Comparison of ENCODE assay signal across 9 cellular contexts in the genomic region with DNA sequence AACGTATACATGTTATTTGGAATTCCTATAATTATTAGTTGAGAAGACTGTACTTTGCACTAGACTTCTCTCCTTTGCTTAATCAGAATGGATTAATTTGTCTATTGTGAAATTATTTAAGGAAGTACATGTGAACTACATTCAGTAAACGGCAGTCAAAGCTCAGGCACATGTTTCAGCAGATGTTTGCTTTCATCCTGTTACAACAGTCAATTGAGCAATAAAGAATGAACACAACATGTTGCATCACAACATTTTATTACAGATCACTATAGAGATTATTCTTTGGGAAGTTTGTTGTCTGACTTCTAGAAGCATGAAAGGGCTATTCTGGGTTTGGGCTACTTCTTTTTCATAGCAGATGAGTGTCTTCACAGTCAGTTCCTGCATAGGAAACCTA. TPM values are rescaled to one million over a fixed set of nuclear protein-coding genes. Genes with fewer than 3 reads are reported as not detected.
DNase-seq lines count a peak whose midpoint lies in the region; ATAC-seq and TF ChIP-seq lines count a peak whose summit lies in the region.
"Had no signal": no experiment of that assay in that cellular context is flagged by ENCODE, and none has a peak within 500 bp of the region (broad histone marks: within the 10 kb centered on the region; RNA-seq: fewer than 3 reads in every experiment).

No MANE protein-coding gene starts in this region.

- 69% methylated on average over 2 of the region's 2 CpGs for WGBS in SK-N-SH (ENCODE audit: low lambda C conversion rate)

- intact Hi-C loops in activated CD4-positive, alpha-beta memory T cell treated with anti-CD3 and anti-CD28 coated beads for 36 hours (cut with micrococcal nuclease): no loop called here

- POLR2A ChIA-PET in activated CD4-positive, alpha-beta memory T cell treated with anti-CD3 and anti-CD28 coated beads for 36 hours (lab: Charles Lee): interaction anchor here (0.9 to 1.4 kb wide), 2 partner anchors 17 to 32 kb away, joined by 3 read pairs; no protein-coding TSS in a partner anchor
- POLR2A ChIA-PET in SK-N-SH (lab: Yijun Ruan, JAX): no interaction called here

- no peaks in the 10 kb centered on the region for H3K27me3 ChIP-seq in ACC112 (ENCODE audit: insufficient read depth, low read length)
- H3K27me3 ChIP-seq in HL-60 (ENCODE audit: insufficient read depth, poor library complexity, severe bottlenecking): no peaks in the 10 kb centered on the region
- H3K27me3 ChIP-seq in SK-N-SH (ENCODE audit: insufficient read depth): no peaks in the 10 kb centered on the region

- no peaks in the 10 kb centered on the region for H4K20me1 ChIP-seq in SK-N-SH (ENCODE audit: insufficient read depth)

- CTCF ChIA-PET in activated CD4-positive, alpha-beta memory T cell treated with anti-CD3 and anti-CD28 coated beads for 36 hours (lab: Charles Lee): interaction anchor here (0.9 to 1.3 kb wide), 2 partner anchors 11 to 32 kb away, joined by 3 to 9 read pairs; no protein-coding TSS in a partner anchor
- CTCF ChIA-PET in SK-N-SH (lab: Yijun Ruan, JAX): interaction anchor here (1.2 to 1.5 kb wide), 3 partner anchors 19 to 158 kb away, joined by 3 read pairs; partner anchors contain the start of genes CCPG1 and PIERCE2

- H2AFZ ChIP-seq in ACC112 (ENCODE audit: low read length, unreplicated experiment) (no peak overlapping the region), SK-N-SH (ENCODE audit: low read depth) (no peak overlapping the region)

- peak overlapping the region; percentile 40 for H3K27ac ChIP-seq in ACC112 (ENCODE audit: low read depth, low read length)
- peak overlapping the region; percentile 94 for H3K27ac ChIP-seq in HL-60 (replicated peaks)
- no peak overlapping the region for H3K27ac ChIP-seq in SK-N-SH (ENCODE audit: low read depth in 2 of 2, low read length in 1 of 2)

- no peaks in the 10 kb centered on the region for H3K27me3 Mint-ChIP-seq in activated CD4-positive, alpha-beta memory T cell treated with anti-CD3 and anti-CD28 coated beads for 36 hours

- H3K4me1 ChIP-seq in ACC112 (ENCODE audit: control insufficient read depth, insufficient read depth, low read length, unreplicated experiment): peaks cover 34% of the 10 kb centered on the region
- no peaks in the 10 kb centered on the region; a peak in 1 of 4 replicates for H3K4me1 ChIP-seq in SK-N-SH (ENCODE audit: control insufficient read depth in 1 of 2, insufficient read depth in 2 of 2, low read depth in 1 of 2, low read length in 1 of 2)

- ATAC-seq in HG02798 (IDR thresholded peaks at IDR 0.05; ENCODE audit: poor library complexity, unreplicated experiment): no peak

- no peaks in the 10 kb centered on the region for H3K36me3 ChIP-seq in ACC112 (ENCODE audit: insufficient read depth, low read length)
- H3K36me3 ChIP-seq in SK-N-SH (replicated peaks in 1 of 2; ENCODE audit: control insufficient read depth in 1 of 2, insufficient read depth in 2 of 2, low read length in 1 of 2): no peaks in the 10 kb centered on the region

- H3K9me3 ChIP-seq in SK-N-SH: no peaks in the 10 kb centered on the region

- H3K79me2 ChIP-seq in ACC112 (ENCODE audit: control insufficient read depth, insufficient read depth, low read length, unreplicated experiment): peaks cover 6% of the 10 kb centered on the region
- H3K79me2 ChIP-seq in SK-N-SH (ENCODE audit: insufficient read depth): no peaks in the 10 kb centered on the region

- H3K9me3 Mint-ChIP-seq in activated CD4-positive, alpha-beta memory T cell treated with anti-CD3 and anti-CD28 coated beads for 36 hours: no peaks in the 10 kb centered on the region

- no peak for TF ChIP-seq EP300 in SK-N-SH (IDR thresholded peaks at IDR 0.05; ENCODE audit: borderline replicate concordance in 1 of 2, low read depth in 1 of 2, low read length in 1 of 2)

- H3K4me3 Mint-ChIP-seq in activated CD4-positive, alpha-beta memory T cell treated with anti-CD3 and anti-CD28 coated beads for 36 hours: no peak overlapping the region

- H3K4me3 ChIP-seq in ACC112 (ENCODE audit: low read depth, low read length): no peak overlapping the region
- no peak overlapping the region for H3K4me3 ChIP-seq in HL-60 (replicated peaks; ENCODE audit: insufficient read depth, low read length)
- no peak overlapping the region for H3K4me3 ChIP-seq in SK-N-SH (ENCODE audit: low read depth in 2 of 2, low read length in 1 of 2)

- H3K36me3 Mint-ChIP-seq in activated CD4-positive, alpha-beta memory T cell treated with anti-CD3 and anti-CD28 coated beads for 36 hours: peaks cover 39% of the 10 kb centered on the region

- TF ChIP-seq RAD21 in SK-N-SH (IDR thresholded peaks at IDR 0.05; ENCODE audit: low read length): no peak

- DNase-seq in HL-60 (ENCODE audit: low read depth in 1 of 2, low spot score in 1 of 2) (peak; percentile 85 to 97), iris pigment epithelial cell (ENCODE audit: low read depth) (peak; percentile 95), NCI-H187 (lab: John Stamatoyannopoulos, UW) (no peak), T1000 (lab: John Stamatoyannopoulos, UW) (no peak), SK-N-SH (no peak)
- no peak for DNase-seq in activated CD4-positive, alpha-beta memory T cell treated with anti-CD3 and anti-CD28 coated beads for 36 hours
- DNase-seq: DND-41 had no signal

- no peaks in the 10 kb centered on the region for H3K9me2 ChIP-seq in SK-N-SH

- H3K9ac ChIP-seq in SK-N-SH: no peak overlapping the region

- H3K4me1 Mint-ChIP-seq in activated CD4-positive, alpha-beta memory T cell treated with anti-CD3 and anti-CD28 coated beads for 36 hours (ENCODE audit: low read depth): peaks cover 75% of the 10 kb centered on the region

- H3F3A ChIP-seq in SK-N-SH (replicated peaks; ENCODE audit: insufficient read depth): peaks cover 4% of the 10 kb centered on the region

- TF ChIP-seq CTCF in HL-60 (IDR thresholded peaks at IDR 0.05; ENCODE audit: insufficient read depth, low read length): no peak
- TF ChIP-seq CTCF in SK-N-SH (IDR thresholded peaks at IDR 0.05): no peak

- no peak overlapping the region for H3K4me2 ChIP-seq in SK-N-SH

- H3K27ac Mint-ChIP-seq in activated CD4-positive, alpha-beta memory T cell treated with anti-CD3 and anti-CD28 coated beads for 36 hours: peak overlapping the region; percentile 54

TF ChIP-seq in SK-N-SH, 30 proteins besides CTCF, POLR2A, EP300 and RAD21 (continues in another document):
- TF ChIP-seq USF1 (IDR thresholded peaks at IDR 0.05; ENCODE audit: borderline replicate concordance, low read depth): no peak
- TF ChIP-seq, protein P1, sequence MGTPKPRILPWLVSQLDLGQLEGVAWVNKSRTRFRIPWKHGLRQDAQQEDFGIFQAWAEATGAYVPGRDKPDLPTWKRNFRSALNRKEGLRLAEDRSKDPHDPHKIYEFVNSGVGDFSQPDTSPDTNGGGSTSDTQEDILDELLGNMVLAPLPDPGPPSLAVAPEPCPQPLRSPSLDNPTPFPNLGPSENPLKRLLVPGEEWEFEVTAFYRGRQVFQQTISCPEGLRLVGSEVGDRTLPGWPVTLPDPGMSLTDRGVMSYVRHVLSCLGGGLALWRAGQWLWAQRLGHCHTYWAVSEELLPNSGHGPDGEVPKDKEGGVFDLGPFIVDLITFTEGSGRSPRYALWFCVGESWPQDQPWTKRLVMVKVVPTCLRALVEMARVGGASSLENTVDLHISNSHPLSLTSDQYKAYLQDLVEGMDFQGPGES (IDR thresholded peaks at IDR 0.05; ENCODE audit: low read depth, low read length): no peak
- no peak for TF ChIP-seq FOSL2 (IDR thresholded peaks at IDR 0.05; ENCODE audit: borderline replicate concordance, low read depth)
- no peak for TF ChIP-seq JUND (IDR thresholded peaks at IDR 0.05)
- no peak for TF ChIP-seq SMC3 (IDR thresholded peaks at IDR 0.05; ENCODE audit: low read depth, low read length)
- TF ChIP-seq RFX5 (IDR thresholded peaks at IDR 0.05; ENCODE audit: low read length): no peak
- TF ChIP-seq CHD2 (IDR thresholded peaks at IDR 0.05; ENCODE audit: low read length, partially characterized antibody): no peak
- TF ChIP-seq, protein P2, sequence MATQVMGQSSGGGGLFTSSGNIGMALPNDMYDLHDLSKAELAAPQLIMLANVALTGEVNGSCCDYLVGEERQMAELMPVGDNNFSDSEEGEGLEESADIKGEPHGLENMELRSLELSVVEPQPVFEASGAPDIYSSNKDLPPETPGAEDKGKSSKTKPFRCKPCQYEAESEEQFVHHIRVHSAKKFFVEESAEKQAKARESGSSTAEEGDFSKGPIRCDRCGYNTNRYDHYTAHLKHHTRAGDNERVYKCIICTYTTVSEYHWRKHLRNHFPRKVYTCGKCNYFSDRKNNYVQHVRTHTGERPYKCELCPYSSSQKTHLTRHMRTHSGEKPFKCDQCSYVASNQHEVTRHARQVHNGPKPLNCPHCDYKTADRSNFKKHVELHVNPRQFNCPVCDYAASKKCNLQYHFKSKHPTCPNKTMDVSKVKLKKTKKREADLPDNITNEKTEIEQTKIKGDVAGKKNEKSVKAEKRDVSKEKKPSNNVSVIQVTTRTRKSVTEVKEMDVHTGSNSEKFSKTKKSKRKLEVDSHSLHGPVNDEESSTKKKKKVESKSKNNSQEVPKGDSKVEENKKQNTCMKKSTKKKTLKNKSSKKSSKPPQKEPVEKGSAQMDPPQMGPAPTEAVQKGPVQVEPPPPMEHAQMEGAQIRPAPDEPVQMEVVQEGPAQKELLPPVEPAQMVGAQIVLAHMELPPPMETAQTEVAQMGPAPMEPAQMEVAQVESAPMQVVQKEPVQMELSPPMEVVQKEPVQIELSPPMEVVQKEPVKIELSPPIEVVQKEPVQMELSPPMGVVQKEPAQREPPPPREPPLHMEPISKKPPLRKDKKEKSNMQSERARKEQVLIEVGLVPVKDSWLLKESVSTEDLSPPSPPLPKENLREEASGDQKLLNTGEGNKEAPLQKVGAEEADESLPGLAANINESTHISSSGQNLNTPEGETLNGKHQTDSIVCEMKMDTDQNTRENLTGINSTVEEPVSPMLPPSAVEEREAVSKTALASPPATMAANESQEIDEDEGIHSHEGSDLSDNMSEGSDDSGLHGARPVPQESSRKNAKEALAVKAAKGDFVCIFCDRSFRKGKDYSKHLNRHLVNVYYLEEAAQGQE (IDR thresholded peaks at IDR 0.05; ENCODE audit: low read depth, low read length): no peak

RNA-seq across cellular contexts. Expression of gene RAB27A, which starts 39.2 kb away (rescaled TPM):
- total RNA-seq in activated CD4-positive, alpha-beta memory T cell treated with anti-CD3 and anti-CD28 coated beads for 36 hours: 100 to 1,000 TPM; 216 to 217 TPM
- polyA plus RNA-seq in SK-N-SH (2012; rRNA removed): 9.6 and 11.0 TPM in 2 replicates
- 16.1 and 17.9 TPM in 2 replicates for polyA plus RNA-seq in SK-N-SH (2012; cell fraction: cytosol; rRNA removed)
- 4.2 and 6.1 TPM in 2 replicates for polyA plus RNA-seq in SK-N-SH (2012; cell fraction: nucleus; rRNA removed)

RNA-seq across cellular contexts. Expression of gene RSL24D1, which starts 53.7 kb away (rescaled TPM):
- total RNA-seq in activated CD4-positive, alpha-beta memory T cell treated with anti-CD3 and anti-CD28 coated beads for 36 hours: 100 to 1,000 TPM; 157 to 163 TPM
- polyA plus RNA-seq in SK-N-SH (2012; rRNA removed): 24.3 and 32.1 TPM in 2 replicates
- polyA plus RNA-seq in SK-N-SH (2012; cell fraction: cytosol; rRNA removed): 46.4 and 78.3 TPM in 2 replicates
- 6.4 and 14.9 TPM in 2 replicates for polyA plus RNA-seq in SK-N-SH (2012; cell fraction: nucleus; rRNA removed)

Comparison
In these comparisons a context has a peak if more than half of its experiments do, and no peak if none do; other contexts are left out.
1. H3K27ac ChIP-seq: peak in ACC112 (single experiment) and HL-60 (single experiment); none in SK-N-SH (0 of 2).
2. DNase-seq: peak in HL-60 (2 of 2) and iris pigment epithelial cell (single experiment); none in activated CD4-positive, alpha-beta memory T cell treated with anti-CD3 and anti-CD28 coated beads for 36 hours (single experiment), NCI-H187 (0 of 2), T1000 (single experiment) and SK-N-SH (single experiment).